19 cellular contexts compared by ENCODE assay signal in genomic region chr6:3336859-3337515, GRCh38.
DNase-seq lines count a peak whose midpoint lies in the region; ATAC-seq, FAIRE-seq and TF ChIP-seq lines count a peak whose summit lies in the region.
"Had no signal": no experiment of that assay in that cellular context is flagged by ENCODE, and none has a peak within 500 bp of the region (broad histone marks: within the 10 kb centered on the region; RNA-seq: fewer than 3 reads in every experiment).

No MANE protein-coding gene starts in this region.

- peaks cover 68% of the 10 kb centered on the region for H3K4me1 ChIP-seq in GM23338 (ENCODE audit: insufficient read depth)
- H3K4me1 ChIP-seq in H1 (replicated peaks in 1 of 4; ENCODE audit: control insufficient read depth in 3 of 4, insufficient read depth in 4 of 4, low read length in 3 of 4): peaks cover 23 to 43% (median 32%) of the 10 kb centered on the region in 4 experiments
- peaks cover 54% of the 10 kb centered on the region for H3K4me1 ChIP-seq in neural progenitor cell
- H3K4me1 ChIP-seq in MM.1S (ENCODE audit: low read length): no peaks in the 10 kb centered on the region
- peaks cover 0 to 6% of the 10 kb centered on the region in 2 donors for H3K4me1 ChIP-seq in breast epithelium

- H3K4me1 Mint-ChIP-seq in GM23338 (peaks cover 88% of the 10 kb centered on the region), neural progenitor cell (peaks cover 90% of the 10 kb centered on the region), progenitor cell of endocrine pancreas (ENCODE audit: low read depth) (peaks cover 11% of the 10 kb centered on the region)

- no peak overlapping the region for H3K14ac ChIP-seq in H1 (ENCODE audit: insufficient read length)

- H3K36me3 ChIP-seq in GM23338 (ENCODE audit: insufficient read depth) (no peaks in the 10 kb centered on the region), H1 (ENCODE audit: control insufficient read depth in 2 of 4, insufficient read depth in 4 of 4, low read length in 3 of 4) (no peaks in the 10 kb centered on the region), neural progenitor cell (no peaks in the 10 kb centered on the region), MM.1S (replicated peaks; ENCODE audit: insufficient read depth, low read length) (no peaks in the 10 kb centered on the region), breast epithelium (no peaks in the 10 kb centered on the region)
- H3K36me3 ChIP-seq: spleen had no signal

- H2BK5ac ChIP-seq in H1 (ENCODE audit: low read depth, low read length): peak overlapping the region; percentile 63; the same call in 1 of the 2 replicates

- H4K8ac ChIP-seq in H1 (ENCODE audit: extremely low read depth, insufficient read depth, low read length): no peak overlapping the region

- H4K91ac ChIP-seq in H1 (replicated peaks; ENCODE audit: insufficient read length, low read length): peak overlapping the region; percentile 55

- POLR2A ChIA-PET in H1 (lab: Charles Lee; ENCODE audit: partially characterized antibody): interaction anchor here (1.9 to 2.0 kb wide), 2 partner anchors 10 to 19 kb away, joined by 6 read pairs; no protein-coding TSS in a partner anchor

- H3K23ac ChIP-seq in H1 (ENCODE audit: insufficient read length): no peak overlapping the region

- DNase-seq in GM23338 (ENCODE audit: low spot score): no peak
- peak; percentile 45 for DNase-seq in RPMI8226
- DNase-seq in H1 (ENCODE audit: low read depth in 1 of 2, low spot score in 2 of 2): no peak
- DNase-seq in neural progenitor cell (ENCODE audit: low spot score): no peak
- no peak for DNase-seq in MM.1S
- DNase-seq in progenitor cell of endocrine pancreas (ENCODE audit: low spot score, unreplicated experiment): no peak
- no peak for DNase-seq in breast epithelium (ENCODE audit: low spot score in 2 of 2)
- DNase-seq: activated CD4-positive, alpha-beta memory T cell treated with anti-CD3 and anti-CD28 coated beads, Interleukin-2, amount 10 ng/mL, durations not matched to agents 7 days and 5 days; CD4-positive, CD25-positive, alpha-beta regulatory T cell; KG1; midbrain; NCI-H1048; NCI-H2081 treated with DMSO at 0.1 percent for 48 hours; NCI-H524; SIG-M5; spleen had no signal

- H3K79me2 ChIP-seq in GM23338 (replicated peaks; ENCODE audit: insufficient read depth): peaks cover 53% of the 10 kb centered on the region
- peaks cover 0 to 22% of the 10 kb centered on the region in 2 experiments; a peak in 3 of 4 replicates for H3K79me2 ChIP-seq in H1 (ENCODE audit: control insufficient read depth in 1 of 2, insufficient read depth in 2 of 2, low read length in 2 of 2)
- H3K79me2 ChIP-seq in neural progenitor cell (ENCODE audit: low read depth): no peaks in the 10 kb centered on the region
- no peaks in the 10 kb centered on the region for H3K79me2 ChIP-seq in MM.1S (ENCODE audit: low read length)

- peak overlapping the region; percentile 3; the same call in 1 of the 2 replicates for H2BK12ac ChIP-seq in H1 (ENCODE audit: low read depth, low read length)

- H3K27ac Mint-ChIP-seq in GM23338 (peak overlapping the region; percentile 92), neural progenitor cell (peak overlapping the region; percentile 92), progenitor cell of endocrine pancreas (no peak overlapping the region)
- H3K27ac Mint-ChIP-seq: activated CD4-positive, alpha-beta memory T cell treated with anti-CD3 and anti-CD28 coated beads, Interleukin-2, amount 10 ng/mL, durations not matched to agents 7 days and 5 days; activated naive CD4-positive, alpha-beta T cell treated with anti-CD3 and anti-CD28 coated beads for 36 hours; T-helper 1 cell treated with Interleukin-12 subunit alpha and Interleukin-12 subunit beta and Interleukin-4 antibody, amounts not matched to agents 30 μg/mL and 1 μg/mL, for 36 hours had no signal

- intact Hi-C loops in breast epithelium (cut with DNase I; ENCODE audit: low total_unique reads): no loop called here

- H3K4me3 Mint-ChIP-seq in GM23338 (no peak overlapping the region), neural progenitor cell (peak overlapping the region; percentile 6), progenitor cell of endocrine pancreas (ENCODE audit: low read depth) (no peak overlapping the region)
- H3K4me3 Mint-ChIP-seq: activated CD4-positive, alpha-beta memory T cell treated with anti-CD3 and anti-CD28 coated beads, Interleukin-2, amount 10 ng/mL, durations not matched to agents 7 days and 5 days; activated naive CD4-positive, alpha-beta T cell treated with anti-CD3 and anti-CD28 coated beads for 36 hours; CD4-positive, CD25-positive, alpha-beta regulatory T cell; T-helper 1 cell treated with Interleukin-12 subunit alpha and Interleukin-12 subunit beta and Interleukin-4 antibody, amounts not matched to agents 30 μg/mL and 1 μg/mL, for 36 hours had no signal

- H3K27ac ChIP-seq in GM23338 (ENCODE audit: low read depth): peak overlapping the region; percentile 83; the same call in 1 of the 2 replicates
- no peak overlapping the region for H3K27ac ChIP-seq in H1 (ENCODE audit: low read depth, low read length)
- no peak overlapping the region for H3K27ac ChIP-seq in neural progenitor cell
- H3K27ac ChIP-seq in MM.1S (ENCODE audit: low read length): no peak overlapping the region
- peak overlapping the region in 1 of 2 donors; percentile 67 for H3K27ac ChIP-seq in breast epithelium

- H3K9me3 Mint-ChIP-seq in GM23338 (no peaks in the 10 kb centered on the region; the same call in 2 of the 3 replicates), neural progenitor cell (no peaks in the 10 kb centered on the region), progenitor cell of endocrine pancreas (ENCODE audit: low read depth) (no peaks in the 10 kb centered on the region)
- H3K9me3 Mint-ChIP-seq: activated CD4-positive, alpha-beta memory T cell treated with anti-CD3 and anti-CD28 coated beads, Interleukin-2, amount 10 ng/mL, durations not matched to agents 7 days and 5 days; activated naive CD4-positive, alpha-beta T cell treated with anti-CD3 and anti-CD28 coated beads for 36 hours; CD4-positive, CD25-positive, alpha-beta regulatory T cell; T-helper 1 cell treated with Interleukin-12 subunit alpha and Interleukin-12 subunit beta and Interleukin-4 antibody, amounts not matched to agents 30 μg/mL and 1 μg/mL, for 36 hours had no signal

- no peaks in the 10 kb centered on the region for H3K23me2 ChIP-seq in H1 (ENCODE audit: low read depth, low read length)

- TF ChIP-seq RAD21 in H1 (IDR thresholded peaks at IDR 0.05 in 1 of 2, conservative IDR thresholded peaks at IDR 0.05 in 1 of 2; ENCODE audit: low read depth in 2 of 2, low read length in 2 of 2): no peak

- TF ChIP-seq EP300 in H1 (IDR thresholded peaks at IDR 0.05; ENCODE audit: borderline replicate concordance in 1 of 2, low read depth in 2 of 2, low read length in 2 of 2): no peak

- CTCF ChIA-PET in H1 (lab: Charles Lee; ENCODE audit: partially characterized antibody): interaction anchor here (0.6 to 1.6 kb wide), 13 partner anchors 16 to 1720 kb away, joined by 3 to 6 read pairs (median 3); partner anchors contain the start of gene PSMG4

- peak overlapping the region; percentile 19 for H3K4ac ChIP-seq in H1 (replicated peaks; ENCODE audit: insufficient read length, low read depth, low read length)

- peaks cover 22% of the 10 kb centered on the region for H3K27me3 Mint-ChIP-seq in GM23338 (ENCODE audit: insufficient read depth, low read depth, poor library complexity)
- peaks cover 2% of the 10 kb centered on the region for H3K27me3 Mint-ChIP-seq in neural progenitor cell (ENCODE audit: insufficient read depth, low read depth)
- H3K27me3 Mint-ChIP-seq in progenitor cell of endocrine pancreas: peaks cover 79% of the 10 kb centered on the region

- peak overlapping the region; percentile 97; the same call in 1 of the 2 replicates for H2BK15ac ChIP-seq in H1 (ENCODE audit: low read length)

- H3K9me3 ChIP-seq in H1 (ENCODE audit: insufficient read depth in 2 of 2, low read depth in 1 of 2, low read length in 1 of 2): no peaks in the 10 kb centered on the region
- H3K9me3 ChIP-seq in neural progenitor cell (ENCODE audit: low read depth): no peaks in the 10 kb centered on the region
- no peaks in the 10 kb centered on the region for H3K9me3 ChIP-seq in MM.1S (replicated peaks; ENCODE audit: insufficient read depth, low read length)
- H3K9me3 ChIP-seq in breast epithelium: no peaks in the 10 kb centered on the region
- H3K9me3 ChIP-seq: spleen had no signal

- no peaks in the 10 kb centered on the region for H3K9me2 ChIP-seq in GM23338 (ENCODE audit: insufficient read depth)
- H3K9me2 ChIP-seq in MM.1S (replicated peaks; ENCODE audit: insufficient read depth, low read length): no peaks in the 10 kb centered on the region

- no peaks in the 10 kb centered on the region; the same call in 1 of the 2 replicates for H3F3A ChIP-seq in GM23338 (replicated peaks; ENCODE audit: low read depth)
- H3F3A ChIP-seq in neural progenitor cell (ENCODE audit: low read depth): peaks cover 37% of the 10 kb centered on the region
- H3F3A ChIP-seq in MM.1S (ENCODE audit: insufficient read depth, low read length): no peaks in the 10 kb centered on the region

- H2AK5ac ChIP-seq in H1 (ENCODE audit: low read depth, low read length): peak overlapping the region; percentile 95

- FAIRE-seq in H1 (lab: Jason Lieb, UNC): no peak

- H2AFZ ChIP-seq in GM23338 (no peak overlapping the region), H1 (ENCODE audit: low read length) (no peak overlapping the region), neural progenitor cell (replicated peaks) (no peak overlapping the region), MM.1S (ENCODE audit: low read length) (no peak overlapping the region)

- H3K9ac ChIP-seq in H1 (replicated peaks in 1 of 4; ENCODE audit: extremely low read depth in 1 of 4, low read depth in 3 of 4, low read length in 3 of 4) (no peak overlapping the region), neural progenitor cell (no peak overlapping the region), MM.1S (ENCODE audit: low read length) (no peak overlapping the region)

- peak overlapping the region; percentile 88 for H2BK20ac ChIP-seq in H1 (ENCODE audit: low read length)

- peak overlapping the region; percentile 52; the same call in 1 of the 2 replicates for H3K4me2 ChIP-seq in GM23338
- H3K4me2 ChIP-seq in H1 (ENCODE audit: insufficient read depth in 1 of 2, low read depth in 2 of 2, low read length in 2 of 2): no peak overlapping the region
- no peak overlapping the region for H3K4me2 ChIP-seq in neural progenitor cell
- H3K4me2 ChIP-seq in MM.1S (ENCODE audit: low read depth, low read length): no peak overlapping the region

- peaks cover 8% of the 10 kb centered on the region; the same call in 1 of the 2 replicates for H3K79me1 ChIP-seq in H1 (ENCODE audit: low read depth, low read length)

- H3K36me3 Mint-ChIP-seq in GM23338 (ENCODE audit: low read depth) (no peaks in the 10 kb centered on the region; the same call in 2 of the 3 replicates), neural progenitor cell (peaks cover 4% of the 10 kb centered on the region), progenitor cell of endocrine pancreas (ENCODE audit: insufficient read depth) (no peaks in the 10 kb centered on the region)
- H3K36me3 Mint-ChIP-seq: CD4-positive, CD25-positive, alpha-beta regulatory T cell had no signal

- no peaks in the 10 kb centered on the region for H4K20me1 ChIP-seq in GM23338 (replicated peaks; ENCODE audit: insufficient read depth)
- no peaks in the 10 kb centered on the region for H4K20me1 ChIP-seq in H1 (replicated peaks in 1 of 2; ENCODE audit: control insufficient read depth in 1 of 2, insufficient read depth in 2 of 2, low read length in 2 of 2)
- no peaks in the 10 kb centered on the region for H4K20me1 ChIP-seq in neural progenitor cell (ENCODE audit: low read depth)
- no peaks in the 10 kb centered on the region for H4K20me1 ChIP-seq in MM.1S (ENCODE audit: insufficient read depth, low read length)

- TF ChIP-seq POLR2A in H1 (IDR thresholded peaks at IDR 0.05; ENCODE audit: control extremely low read depth in 1 of 2, low read depth in 2 of 2, low read length in 2 of 2): no peak
- no peak for TF ChIP-seq POLR2A in breast epithelium (IDR thresholded peaks at IDR 0.05)

- TF ChIP-seq CTCF in GM23338 (conservative IDR thresholded peaks at IDR 0.05; ENCODE audit: low read depth in 2 of 2) (no peak), H1 (IDR thresholded peaks at IDR 0.05; ENCODE audit: control extremely low read depth in 1 of 3, insufficient read depth in 1 of 3, low read depth in 1 of 3, low read length in 3 of 3) (no peak), neural progenitor cell (IDR thresholded peaks at IDR 0.05) (no peak), MM.1S (IDR thresholded peaks at IDR 0.05; ENCODE audit: low read length) (no peak), progenitor cell of endocrine pancreas (IDR thresholded peaks at IDR 0.05; ENCODE audit: unreplicated experiment) (no peak), breast epithelium (IDR thresholded peaks at IDR 0.05) (no peak)

- no peak overlapping the region for H4K5ac ChIP-seq in H1 (ENCODE audit: insufficient read length, low read depth, low read length)

- peak overlapping the region; percentile 80; the same call in 1 of the 2 replicates for H3K18ac ChIP-seq in H1 (ENCODE audit: extremely low read depth, low read length)

- peak overlapping the region; percentile 24 for H2BK120ac ChIP-seq in H1 (replicated peaks; ENCODE audit: low read depth, low read length)

- ATAC-seq in GM23338 (no peak), GM18519 (IDR thresholded peaks at IDR 0.05; ENCODE audit: low FRiP score, unreplicated experiment) (no peak)

- H3K56ac ChIP-seq in H1 (replicated peaks; ENCODE audit: insufficient read length, low read depth, low read length): no peak overlapping the region

- WGBS in H1 (ENCODE audit: extremely low coverage in 1 of 2, insufficient coverage in 1 of 2, insufficient read length in 1 of 2, insufficient replicate concordance in 2 of 2, low coverage in 1 of 2, low lambda C conversion rate in 2 of 2, missing lambda C conversion rate in 1 of 2), 2 experiments: 86% methylated on average over 5 of the region's 5 CpGs; no CpG with 5 or more reads in 1 of the 2 experiments

- H3K4me3 ChIP-seq in GM23338 (no peak overlapping the region), H1 (ENCODE audit: extremely low read depth in 1 of 4, insufficient read depth in 2 of 4, low read depth in 3 of 4, low read length in 4 of 4) (no peak overlapping the region), neural progenitor cell (no peak overlapping the region), MM.1S (ENCODE audit: low read length) (no peak overlapping the region), breast epithelium (no peak overlapping the region)
- H3K4me3 ChIP-seq: spleen had no signal

- H3K27me3 ChIP-seq in GM23338 (ENCODE audit: insufficient read depth) (no peaks in the 10 kb centered on the region), H1 (replicated peaks in 1 of 4; ENCODE audit: control insufficient read depth in 3 of 4, extremely low read depth in 1 of 4, insufficient read depth in 3 of 4, low read length in 3 of 4) (no peaks in the 10 kb centered on the region), neural progenitor cell (no peaks in the 10 kb centered on the region), MM.1S (replicated peaks; ENCODE audit: insufficient read depth, low read length) (no peaks in the 10 kb centered on the region), breast epithelium (no peaks in the 10 kb centered on the region)
